In the genomic region with DNA sequence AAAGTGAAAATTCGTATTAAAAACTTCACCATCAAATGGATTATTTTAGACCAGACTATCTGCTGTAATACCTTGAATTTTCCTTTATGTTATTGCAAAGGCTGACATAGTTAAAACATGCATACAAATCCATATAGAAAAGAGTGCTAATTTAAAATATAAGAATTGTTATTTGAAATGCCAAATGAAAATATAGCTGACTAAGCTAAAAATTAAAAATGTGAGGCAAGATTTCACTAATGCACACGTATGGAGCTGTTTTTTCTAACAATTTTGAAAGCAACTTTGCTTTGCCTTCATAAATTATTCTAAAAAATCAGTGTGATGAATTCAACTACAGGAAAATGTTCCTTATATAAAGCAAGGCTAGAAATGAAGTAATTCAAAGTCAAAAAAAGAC, we compare ENCODE assay signal across 31 cellular contexts.
"Had no signal": no experiment of that assay in that cellular context is flagged by ENCODE, and none has a peak within 500 bp of the region (broad histone marks: within the 10 kb centered on the region; RNA-seq: fewer than 3 reads in every experiment).

No MANE protein-coding gene starts in this region.

- H3K27me3 ChIP-seq: brain microvascular endothelial cell, esophagus muscularis mucosa, foreskin keratinocyte, gastrocnemius medialis, heart left ventricle had no signal

- H3K4me3 ChIP-seq: esophagus muscularis mucosa, gastrocnemius medialis, heart left ventricle had no signal

- H3K4me1 ChIP-seq: foreskin keratinocyte, gastrocnemius medialis had no signal

- H3K9me3 ChIP-seq: esophagus muscularis mucosa, gastrocnemius medialis, heart left ventricle had no signal

- DNase-seq: activated CD4-positive, alpha-beta memory T cell treated with anti-CD3 and anti-CD28 coated beads, Interleukin-2, amount 10 ng/mL, durations not matched to agents 7 days and 5 days; activated CD4-positive, alpha-beta T cell treated with anti-CD3 and anti-CD28 coated beads for 1 hour; activated CD4-positive, alpha-beta T cell treated with anti-CD3 and anti-CD28 coated beads for 4 hours; activated CD4-positive, alpha-beta T cell treated with anti-CD3 and anti-CD28 coated beads, Interleukin-2, amount 10 ng/mL, durations not matched to agents 7 days and 5 days; activated CD4-positive, alpha-beta T cell treated with anti-CD3 and anti-CD28 coated beads, Interleukin-2, amount 50 U/mL, for 4 hours; activated CD4-positive, CD25-positive, alpha-beta regulatory T cell; activated CD8-positive, alpha-beta memory T cell treated with anti-CD3 and anti-CD28 coated beads, Interleukin-2, amount 50 U/mL, for 48 hours; activated gamma-delta T cell; activated naive CD4-positive, alpha-beta T cell; activated naive CD4-positive, alpha-beta T cell treated with anti-CD3 and anti-CD28 coated beads, Interleukin-2, amount 10 ng/mL, durations not matched to agents 7 days and 5 days; activated naive CD8-positive, alpha-beta T cell treated with anti-CD3 and anti-CD28 coated beads, Interleukin-2, amount 10 ng/mL, durations not matched to agents 7 days and 5 days; activated T-cell treated with anti-CD3 and anti-CD28 coated beads for 4 hours; activated T-cell treated with anti-CD3 and anti-CD28 coated beads, Interleukin-2, amount 50 U/mL, for 24 hours; activated T-cell treated with anti-CD3 and anti-CD28 coated beads, Interleukin-2, amount 50 U/mL, for 72 hours; amniotic stem cell; anterior cingulate cortex; brain microvascular endothelial cell; cortex of kidney; dermis blood vessel endothelial cell; effector CD4-positive, alpha-beta T cell; effector memory CD8-positive, alpha-beta T cell; erythroblast; foreskin keratinocyte; gastrocnemius medialis; glutamatergic neuron; heart left ventricle; T-helper 2 cell had no signal

- ATAC-seq: activated naive CD4-positive, alpha-beta T cell treated with anti-CD3 and anti-CD28 coated beads, Interleukin-2, amount 50 U/mL, for 72 hours; activated T-cell treated with anti-CD3 and anti-CD28 coated beads, Interleukin-2, amount 50 U/mL, for 72 hours; effector memory CD8-positive, alpha-beta T cell; foreskin keratinocyte; gastrocnemius medialis; heart left ventricle had no signal

- H3K36me3 ChIP-seq: brain microvascular endothelial cell, gastrocnemius medialis had no signal

- H3K27ac ChIP-seq: brain microvascular endothelial cell, esophagus muscularis mucosa, foreskin keratinocyte, gastrocnemius medialis, heart left ventricle had no signal

- FAIRE-seq: astrocyte, bronchial epithelial cell had no signal
